ENCODE assay signal across 18 cellular contexts in genomic region chr14:87312138-87312537, GRCh38.
A peak's percentile ranks its signal among the peaks of the same experiment; 100 is the strongest.
DNase-seq lines count a peak whose midpoint lies in the region; FAIRE-seq lines count a peak whose summit lies in the region.
"Had no signal": no experiment of that assay in that cellular context is flagged by ENCODE, and none has a peak within 500 bp of the region (broad histone marks: within the 10 kb centered on the region; RNA-seq: fewer than 3 reads in every experiment).

No MANE protein-coding gene starts in this region.

- H4K8ac ChIP-seq in mesendoderm (ENCODE audit: low read depth, low read length) = no peak overlapping the region

- H3K4me3 ChIP-seq in mesendoderm (ENCODE audit: low read length) (no peak overlapping the region), small intestine (ENCODE audit: low read depth in 1 of 2, low read length in 2 of 2) (no peak overlapping the region)

- H3K27ac ChIP-seq in mesendoderm (ENCODE audit: low read depth, low read length) = no peak overlapping the region
- H3K27ac ChIP-seq in small intestine (ENCODE audit: low read depth in 1 of 2, low read length in 1 of 2) = no peak overlapping the region

- H3K4me2 ChIP-seq in mesendoderm (ENCODE audit: low read length) = no peak overlapping the region

- no CpG with 5 or more reads among the region's 3 CpGs for WGBS in mesendoderm (ENCODE audit: extremely low coverage, insufficient coverage, low lambda C conversion rate)
- WGBS in small intestine, 3 donors = 45 to 64% (median 53%) methylated on average over 3 of the region's 3 CpGs

- no peak overlapping the region for H3K18ac ChIP-seq in mesendoderm (ENCODE audit: low read length)

- H3K9me3 ChIP-seq in small intestine (ENCODE audit: control insufficient read depth, low read depth) = no peaks in the 10 kb centered on the region

- H3K79me1 ChIP-seq in mesendoderm (ENCODE audit: low read length) = no peaks in the 10 kb centered on the region

- no peaks in the 10 kb centered on the region for H3K4me1 ChIP-seq in mesendoderm (ENCODE audit: control insufficient read depth, low read depth, low read length)
- H3K4me1 ChIP-seq in small intestine (ENCODE audit: control insufficient read depth in 2 of 2, insufficient read depth in 1 of 2, low read depth in 1 of 2, low read length in 1 of 2) = no peaks in the 10 kb centered on the region

- H3K56ac ChIP-seq in mesendoderm (ENCODE audit: low read length) = no peak overlapping the region

- no peak overlapping the region for H2BK120ac ChIP-seq in mesendoderm (ENCODE audit: low read depth, low read length)

- no peak overlapping the region for H2BK15ac ChIP-seq in mesendoderm (replicated peaks; ENCODE audit: low read depth)

- H3K27me3 ChIP-seq in mesendoderm (ENCODE audit: insufficient read depth, low read length, poor library complexity) (no peaks in the 10 kb centered on the region), small intestine (ENCODE audit: control insufficient read depth in 2 of 2, insufficient read depth in 2 of 2, low read length in 2 of 2) (no peaks in the 10 kb centered on the region)

- H3K23ac ChIP-seq in mesendoderm (ENCODE audit: low read length) = no peak overlapping the region

- H3K36me3 ChIP-seq in mesendoderm (ENCODE audit: control insufficient read depth, insufficient read depth, low read length) (no peaks in the 10 kb centered on the region), small intestine (ENCODE audit: control insufficient read depth in 2 of 2, insufficient read depth in 2 of 2, low read length in 2 of 2) (no peaks in the 10 kb centered on the region)

- no peak for FAIRE-seq in small intestine (lab: Jason Lieb, UNC)
- FAIRE-seq: A204.1, D721Med, GM19239 had no signal

- no peak overlapping the region for H2BK5ac ChIP-seq in mesendoderm (ENCODE audit: low read length)

- peak; percentile 55 for DNase-seq in NCI-H748 (lab: John Stamatoyannopoulos, UW; ENCODE audit: unreplicated experiment)
- DNase-seq in NCI-H748 treated with DMSO at 0.1 percent for 48 hours (lab: John Stamatoyannopoulos, UW) = no peak
- peak; percentile 20 for DNase-seq in COR-L47 (lab: John Stamatoyannopoulos, UW)
- peak; percentile 56 to 70 for DNase-seq in NCI-H1930 (lab: John Stamatoyannopoulos, UW)
- DNase-seq in mesendoderm = peak; percentile 18
- no peak for DNase-seq in small intestine
- DNase-seq in NOMO-1 treated with DMSO at 0.1 percent for 48 hours (lab: John Stamatoyannopoulos, UW; ENCODE audit: unreplicated experiment) = no peak
- no peak for DNase-seq in NCI-H1105 (lab: John Stamatoyannopoulos, UW)
- DNase-seq: C1 segment of cervical spinal cord; CD4-positive, alpha-beta T cell; DMS153; GF-D8; GOT3; H9; IMR-90 had no signal

- H2AK5ac ChIP-seq in mesendoderm (ENCODE audit: low read length) = no peak overlapping the region

- no peaks in the 10 kb centered on the region for H3K79me2 ChIP-seq in mesendoderm (ENCODE audit: control insufficient read depth, insufficient read depth, low read length)

- H4K5ac ChIP-seq in mesendoderm (ENCODE audit: low read length) = no peak overlapping the region

- H3K9ac ChIP-seq in mesendoderm (ENCODE audit: low read length) = no peak overlapping the region

- no peak overlapping the region for H3K4ac ChIP-seq in mesendoderm (ENCODE audit: low read depth, low read length)

Comparison
In these comparisons a context has a peak if more than half of its experiments do, and no peak if none do; other contexts are left out.
1. DNase-seq: peak in NCI-H748 (single experiment), COR-L47 (single experiment), NCI-H1930 (2 of 2) and mesendoderm (single experiment); none in NCI-H748 treated with DMSO at 0.1 percent for 48 hours (single experiment), small intestine (single experiment), NOMO-1 treated with DMSO at 0.1 percent for 48 hours (single experiment) and NCI-H1105 (single experiment).